Comparison of ENCODE assay signal across 13 cellular contexts in the genomic region with DNA sequence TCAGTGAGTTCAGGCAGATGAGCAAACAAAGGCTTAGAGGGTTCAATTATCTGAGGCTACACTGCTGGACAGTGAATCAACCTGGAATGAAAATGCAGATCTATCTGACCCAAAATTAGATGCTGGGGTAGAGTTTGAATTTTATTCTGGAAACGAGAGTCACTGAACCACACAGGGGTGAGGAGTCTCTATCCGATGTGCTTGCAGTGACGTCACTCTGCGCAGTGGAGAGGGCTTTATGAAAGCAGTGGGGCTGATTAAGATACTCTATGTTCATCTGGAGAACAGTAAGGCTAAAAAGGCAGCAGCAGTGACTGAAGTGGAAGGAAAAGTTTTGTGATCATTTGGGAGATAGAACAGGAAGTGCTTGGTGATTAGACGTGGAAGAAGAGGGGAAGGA. TPM values are rescaled to one million over a fixed set of nuclear protein-coding genes. Genes with fewer than 3 reads are reported as not detected.
"Had no signal": no experiment of that assay in that cellular context is flagged by ENCODE, and none has a peak within 500 bp of the region (broad histone marks: within the 10 kb centered on the region; RNA-seq: fewer than 3 reads in every experiment).

No MANE protein-coding gene starts in this region.

RNA-seq across cellular contexts. Expression of a gene that starts 1.3 kb away (rescaled TPM):
- total RNA-seq: activated CD4-positive, alpha-beta memory T cell treated with anti-CD3 and anti-CD28 coated beads, Interleukin-2, amount 10 ng/mL, durations not matched to agents 7 days and 5 days; activated CD4-positive, alpha-beta T cell treated with anti-CD3 and anti-CD28 coated beads for 36 hours; activated CD4-positive, alpha-beta T cell treated with anti-CD3 and anti-CD28 coated beads, Interleukin-2, amount 10 ng/mL, durations not matched to agents 7 days and 5 days; activated CD8-positive, alpha-beta memory T cell treated with anti-CD3 and anti-CD28 coated beads, Interleukin-2, amount 10 ng/mL, durations not matched to agents 7 days and 5 days; activated CD8-positive, alpha-beta T cell treated with anti-CD3 and anti-CD28 coated beads, Interleukin-2, amount 10 ng/mL, durations not matched to agents 7 days and 5 days; activated naive CD8-positive, alpha-beta T cell treated with anti-CD3 and anti-CD28 coated beads, Interleukin-2, amount 10 ng/mL, durations not matched to agents 7 days and 5 days; activated T-helper 2 cell treated with anti-CD3 and anti-CD28 coated beads, Interferon-gamma antibody, Interleukin-2, Interleukin-4, amounts not matched to agents 10 μg/mL and 5 μg/mL and 100 μg/mL, durations not matched to agents 14 hours and 24 hours and 36 hours; ascending aorta; cardiac septum; T-helper 1 cell treated with Interleukin-12 subunit alpha and Interleukin-12 subunit beta and Interleukin-4 antibody, amounts not matched to agents 30 ng/mL and 1 ng/mL, for 36 hours; T-helper 17 cell; T-helper 2 cell treated with Interferon-gamma antibody and Interleukin-4, amounts not matched to agents 100 ng/mL and 5 ng/mL, for 36 hours had no signal

RNA-seq across cellular contexts. Expression of a gene that starts 44.5 kb away (rescaled TPM):
- total RNA-seq: activated CD4-positive, alpha-beta T cell treated with anti-CD3 and anti-CD28 coated beads for 36 hours; activated CD8-positive, alpha-beta T cell treated with anti-CD3 and anti-CD28 coated beads, Interleukin-2, amount 10 ng/mL, durations not matched to agents 7 days and 5 days; activated naive CD8-positive, alpha-beta T cell treated with anti-CD3 and anti-CD28 coated beads, Interleukin-2, amount 10 ng/mL, durations not matched to agents 7 days and 5 days; ascending aorta; cardiac septum had no signal
- polyA plus RNA-seq: adipose tissue had no signal
